In the genomic region with DNA sequence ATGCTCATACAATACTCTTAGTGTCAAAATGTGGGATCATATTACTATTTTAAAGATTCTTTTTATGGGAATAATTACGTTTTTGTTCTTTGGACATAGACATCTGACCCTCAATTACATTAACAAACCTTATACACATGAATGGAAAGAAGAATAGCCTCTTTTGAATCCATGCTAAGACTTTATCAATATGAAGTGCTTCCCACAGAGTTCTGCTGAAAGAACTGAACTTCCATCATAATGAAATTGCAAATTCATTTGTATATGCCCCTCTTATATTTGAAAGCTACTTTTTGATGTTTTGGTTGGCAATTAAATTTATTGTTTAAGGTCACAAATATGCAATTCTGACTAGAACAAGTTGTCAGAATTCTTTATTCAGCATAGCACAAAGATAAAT, we compare ENCODE assay signal across 24 cellular contexts.
"Had no signal": no experiment of that assay in that cellular context is flagged by ENCODE, and none has a peak within 500 bp of the region (broad histone marks: within the 10 kb centered on the region; RNA-seq: fewer than 3 reads in every experiment).

No MANE protein-coding gene starts in this region.

- ATAC-seq: foreskin keratinocyte; heart right ventricle; left ventricle myocardium superior; natural killer cell; stimulated activated effector memory CD8-positive, alpha-beta T cell treated with anti-CD3 and anti-CD28 coated beads, Interleukin-12 subunit alpha, Interleukin-12 subunit beta, amount 100 ng/mL, for 72 hours had no signal

- DNase-seq: dermis blood vessel endothelial cell; effector memory CD4-positive, alpha-beta T cell; foreskin keratinocyte; glutamatergic neuron; heart right ventricle; hippocampal formation; immature natural killer cell; islet precursor cell; kidney glomerular epithelial cell; left ventricle myocardium superior; natural killer cell; occipital lobe; ovary; posterior cingulate gyrus; psoas muscle; right cardiac atrium; sigmoid colon; stimulated activated CD4-positive, alpha-beta T cell treated with anti-CD3 and anti-CD28 coated beads, Interleukin-2, amount 100 ng/mL, for 24 hours; stimulated activated CD4-positive, alpha-beta T cell treated with anti-CD3 and anti-CD28 coated beads, Interleukin-4, amount 100 ng/mL, for 24 hours; stimulated activated naive CD4-positive, alpha-beta T cell treated with Interleukin-2 at 50 U/mL for 16 hours; stomach; thyroid gland; trophoblast cell had no signal
